3 cellular contexts compared by ENCODE assay signal in genomic region chr4:24519649-24520048, GRCh38.
TF ChIP-seq lines count a peak whose summit lies in the region.

No MANE protein-coding gene starts in this region.

TF ChIP-seq in SK-N-SH treated with all-trans-retinoic acid at 6 μM for 48 hours, 23 proteins besides CTCF, POLR2A, EP300 and RAD21 (continued from another document):
- no peak for TF ChIP-seq ZC3H10 (CRISPR knock-in tag; IDR thresholded peaks at IDR 0.05)
- TF ChIP-seq BACH2 (CRISPR knock-in tag; IDR thresholded peaks at IDR 0.05; ENCODE audit: borderline replicate concordance): no peak
- no peak for TF ChIP-seq SNAI2 (CRISPR knock-in tag; IDR thresholded peaks at IDR 0.05)
- no peak for TF ChIP-seq GLIS3 (CRISPR knock-in tag; IDR thresholded peaks at IDR 0.05)
- no peak for TF ChIP-seq TCF4 (CRISPR knock-in tag; IDR thresholded peaks at IDR 0.05; ENCODE audit: borderline replicate concordance)
- TF ChIP-seq CREB5 (CRISPR knock-in tag; IDR thresholded peaks at IDR 0.05; ENCODE audit: low read depth): no peak
- TF ChIP-seq RARB (CRISPR knock-in tag; IDR thresholded peaks at IDR 0.05): no peak
- no peak for TF ChIP-seq TOX (CRISPR knock-in tag; IDR thresholded peaks at IDR 0.05; ENCODE audit: borderline replicate concordance)
- TF ChIP-seq CSRNP3 (CRISPR knock-in tag; IDR thresholded peaks at IDR 0.05): no peak
- TF ChIP-seq ZFP30 (CRISPR knock-in tag; IDR thresholded peaks at IDR 0.05): no peak
- no peak for TF ChIP-seq ZNF70 (CRISPR knock-in tag; IDR thresholded peaks at IDR 0.05)

TF ChIP-seq in endothelial cell of umbilical vein, 7 proteins besides CTCF, POLR2A, EP300 and RAD21:
- TF ChIP-seq FOS (IDR thresholded peaks at IDR 0.05; ENCODE audit: borderline replicate concordance, insufficient read depth, low read length) (no peak), MAX (IDR thresholded peaks at IDR 0.05; ENCODE audit: insufficient read depth, insufficient read length) (no peak), GATA2 (IDR thresholded peaks at IDR 0.05; ENCODE audit: insufficient read depth, insufficient read length, low read depth, low read length) (no peak), MYC (IDR thresholded peaks at IDR 0.05; ENCODE audit: low read depth, low read length) (no peak), JUN (IDR thresholded peaks at IDR 0.05; ENCODE audit: borderline replicate concordance, insufficient read depth, insufficient read length, low read depth) (no peak), EZH2 (IDR thresholded peaks at IDR 0.05; ENCODE audit: borderline replicate concordance, low read depth, low read length, severe bottlenecking) (no peak), POLR2AphosphoS5 (IDR thresholded peaks at IDR 0.05; ENCODE audit: insufficient read depth, low read depth, low read length) (no peak)

TF ChIP-seq in HepG2, 621 proteins besides CTCF, POLR2A, EP300 and RAD21 (continued from another document):
- TF ChIP-seq PAWR (CRISPR knock-in tag; IDR thresholded peaks at IDR 0.05; ENCODE audit: borderline replicate concordance): no peak
- no peak for TF ChIP-seq ZNF850 (CRISPR knock-in tag; conservative IDR thresholded peaks at IDR 0.05)
- TF ChIP-seq CHD4 (IDR thresholded peaks at IDR 0.05; ENCODE audit: borderline replicate concordance, low read length): no peak
- TF ChIP-seq E2F2 (CRISPR knock-in tag; IDR thresholded peaks at IDR 0.05; ENCODE audit: borderline replicate concordance): no peak
- no peak for TF ChIP-seq ZNF605 (CRISPR knock-in tag; IDR thresholded peaks at IDR 0.05)
- no peak for TF ChIP-seq ZNF512 (CRISPR knock-in tag; IDR thresholded peaks at IDR 0.05)
- no peak for TF ChIP-seq BCL6 (CRISPR knock-in tag; IDR thresholded peaks at IDR 0.05)
- no peak for TF ChIP-seq FOXK2 (IDR thresholded peaks at IDR 0.05)
- TF ChIP-seq HDAC2 (CRISPR knock-in tag; IDR thresholded peaks at IDR 0.05): no peak
- TF ChIP-seq SIN3B (IDR thresholded peaks at IDR 0.05; ENCODE audit: low read length): no peak
- no peak for TF ChIP-seq LCORL (IDR thresholded peaks at IDR 0.05)
- TF ChIP-seq LCORL (CRISPR knock-in tag; IDR thresholded peaks at IDR 0.05): no peak
- no peak for TF ChIP-seq ZNF510 (CRISPR knock-in tag; IDR thresholded peaks at IDR 0.05; ENCODE audit: low read depth)
- TF ChIP-seq CHD2 (IDR thresholded peaks at IDR 0.05; ENCODE audit: low read depth, low read length): no peak
- TF ChIP-seq YEATS2 (CRISPR knock-in tag; IDR thresholded peaks at IDR 0.05; ENCODE audit: borderline replicate concordance): no peak
TF ChIP-seq in HepG2: peak in this region for 0.
